21 cellular contexts compared by ENCODE assay signal in genomic region chr7:49091519-49091918, GRCh38.
"Had no signal": no experiment of that assay in that cellular context is flagged by ENCODE, and none has a peak within 500 bp of the region (broad histone marks: within the 10 kb centered on the region; RNA-seq: fewer than 3 reads in every experiment).

No MANE protein-coding gene starts in this region.

- DNase-seq: activated CD4-positive, alpha-beta T cell treated with anti-CD3 and anti-CD28 coated beads, Interleukin-2, amount 50 U/mL, for 1 hour; activated CD8-positive, alpha-beta memory T cell treated with anti-CD3 and anti-CD28 coated beads for 24 hours; activated naive CD4-positive, alpha-beta T cell treated with anti-CD3 and anti-CD28 coated beads, Interleukin-2, amount 10 ng/mL, durations not matched to agents 7 days and 5 days; dorsolateral prefrontal cortex; endodermal cell; erythroblast; gastrocnemius medialis; heart left ventricle; left colon; lower lobe of right lung; midbrain; ovary; sigmoid colon; spleen; stimulated activated naive CD8-positive, alpha-beta T cell treated with anti-CD3 and anti-CD28 coated beads, Interleukin-15, amount 100 ng/mL, for 72 hours had no signal

- H3K4me1 ChIP-seq: ascending aorta, breast epithelium, gastrocnemius medialis, heart left ventricle, lower lobe of right lung, sigmoid colon, spleen had no signal

- H3K27ac Mint-ChIP-seq: activated naive CD4-positive, alpha-beta T cell treated with anti-CD3 and anti-CD28 coated beads, Interleukin-2, amount 10 ng/mL, durations not matched to agents 7 days and 5 days; activated T-helper 17 cell treated with anti-CD3 and anti-CD28 coated beads, Interleukin-2, amount 50 U/mL, for 72 hours; endodermal cell; stimulated activated naive CD8-positive, alpha-beta T cell treated with anti-CD3 and anti-CD28 coated beads, Interleukin-15, amount 100 ng/mL, for 72 hours; type B pancreatic cell had no signal

- H3K4me3 ChIP-seq: ascending aorta, breast epithelium, dorsolateral prefrontal cortex, gastrocnemius medialis, heart left ventricle, lower lobe of right lung, ovary, sigmoid colon, spleen had no signal

- H3K27ac ChIP-seq: ascending aorta, breast epithelium, dorsolateral prefrontal cortex, gastrocnemius medialis, heart left ventricle, lower lobe of right lung, ovary, sigmoid colon, spleen had no signal

- H3K9me3 ChIP-seq: ascending aorta, breast epithelium, gastrocnemius medialis, heart left ventricle, lower lobe of right lung, ovary, sigmoid colon, spleen had no signal

- H3K9me3 Mint-ChIP-seq: activated naive CD4-positive, alpha-beta T cell treated with anti-CD3 and anti-CD28 coated beads, Interleukin-2, amount 10 ng/mL, durations not matched to agents 7 days and 5 days; endodermal cell; neural crest cell; type B pancreatic cell had no signal

- H3K27me3 Mint-ChIP-seq: activated naive CD4-positive, alpha-beta T cell treated with anti-CD3 and anti-CD28 coated beads, Interleukin-2, amount 10 ng/mL, durations not matched to agents 7 days and 5 days; activated T-helper 17 cell treated with anti-CD3 and anti-CD28 coated beads, Interleukin-2, amount 50 U/mL, for 72 hours; stimulated activated naive CD8-positive, alpha-beta T cell treated with anti-CD3 and anti-CD28 coated beads, Interleukin-15, amount 100 ng/mL, for 72 hours; type B pancreatic cell had no signal

- H3K36me3 Mint-ChIP-seq: activated naive CD4-positive, alpha-beta T cell treated with anti-CD3 and anti-CD28 coated beads, Interleukin-2, amount 10 ng/mL, durations not matched to agents 7 days and 5 days; type B pancreatic cell had no signal

- ATAC-seq: activated CD4-positive, CD25-positive, alpha-beta regulatory T cell treated with anti-CD3 and anti-CD28 coated beads, Interleukin-2, amount 50 U/mL, for 24 hours; activated T-helper 17 cell treated with anti-CD3 and anti-CD28 coated beads, Interleukin-2, amount 50 U/mL, for 72 hours; gastrocnemius medialis; heart left ventricle; left colon; lower lobe of right lung; stimulated activated naive CD8-positive, alpha-beta T cell treated with anti-CD3 and anti-CD28 coated beads, Interleukin-15, amount 100 ng/mL, for 72 hours had no signal

- H3K36me3 ChIP-seq: ascending aorta, breast epithelium, gastrocnemius medialis, heart left ventricle, lower lobe of right lung, ovary, sigmoid colon, spleen had no signal

- H3K27me3 ChIP-seq: ascending aorta, breast epithelium, dorsolateral prefrontal cortex, gastrocnemius medialis, heart left ventricle, ovary, sigmoid colon, spleen had no signal

- H3K4me3 Mint-ChIP-seq: activated naive CD4-positive, alpha-beta T cell treated with anti-CD3 and anti-CD28 coated beads, Interleukin-2, amount 10 ng/mL, durations not matched to agents 7 days and 5 days; activated T-helper 17 cell treated with anti-CD3 and anti-CD28 coated beads, Interleukin-2, amount 50 U/mL, for 72 hours; endodermal cell; neural crest cell; stimulated activated naive CD8-positive, alpha-beta T cell treated with anti-CD3 and anti-CD28 coated beads, Interleukin-15, amount 100 ng/mL, for 72 hours; type B pancreatic cell had no signal

- H3K4me1 Mint-ChIP-seq: activated naive CD4-positive, alpha-beta T cell treated with anti-CD3 and anti-CD28 coated beads, Interleukin-2, amount 10 ng/mL, durations not matched to agents 7 days and 5 days; activated T-helper 17 cell treated with anti-CD3 and anti-CD28 coated beads, Interleukin-2, amount 50 U/mL, for 72 hours; neural crest cell; stimulated activated naive CD8-positive, alpha-beta T cell treated with anti-CD3 and anti-CD28 coated beads, Interleukin-15, amount 100 ng/mL, for 72 hours had no signal
